Comparison of ENCODE assay signal across 1 cellular context in the genomic region with DNA sequence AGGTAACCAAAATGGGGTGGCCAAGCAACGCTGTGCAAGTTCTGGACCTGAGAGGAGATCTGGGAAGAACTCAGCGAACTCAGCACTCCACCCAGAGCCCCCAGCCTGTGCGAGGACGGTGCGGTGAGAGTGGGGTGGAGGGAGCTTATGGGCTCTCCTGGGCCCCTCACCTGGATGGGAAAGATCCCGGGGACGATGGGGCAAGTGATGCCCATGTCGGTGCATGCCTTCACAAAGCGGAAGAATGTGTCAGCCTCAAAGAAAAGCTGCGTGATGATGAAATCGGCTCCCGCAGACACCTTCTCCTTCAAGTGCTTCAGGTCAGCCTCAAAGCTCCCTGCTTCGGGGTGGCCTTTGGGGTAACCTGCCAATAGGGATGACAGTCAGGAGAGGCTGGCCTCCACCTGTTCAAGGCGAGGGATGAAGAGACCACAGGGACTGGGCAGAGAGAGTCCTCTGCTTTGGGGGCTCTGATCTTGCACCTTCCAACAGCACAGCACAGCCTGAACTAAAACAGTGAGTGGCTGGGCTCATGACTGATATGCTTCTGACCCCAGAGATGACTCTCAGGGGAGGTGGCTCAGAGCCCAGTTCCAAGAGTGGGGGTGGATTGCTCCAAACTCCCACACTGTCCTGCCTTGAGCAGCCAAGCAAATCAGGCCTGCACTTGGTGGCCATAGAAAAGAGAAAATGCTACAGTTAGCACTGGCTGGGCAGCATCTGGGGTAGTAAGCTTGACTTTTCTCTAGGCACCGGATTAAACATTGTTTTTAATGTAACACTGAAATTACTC.
TF ChIP-seq lines count a peak whose summit lies in the region.

No MANE protein-coding gene starts in this region.

TF ChIP-seq in HEK293, 187 proteins besides CTCF, POLR2A, EP300 and RAD21:
- TF ChIP-seq, protein P1, sequence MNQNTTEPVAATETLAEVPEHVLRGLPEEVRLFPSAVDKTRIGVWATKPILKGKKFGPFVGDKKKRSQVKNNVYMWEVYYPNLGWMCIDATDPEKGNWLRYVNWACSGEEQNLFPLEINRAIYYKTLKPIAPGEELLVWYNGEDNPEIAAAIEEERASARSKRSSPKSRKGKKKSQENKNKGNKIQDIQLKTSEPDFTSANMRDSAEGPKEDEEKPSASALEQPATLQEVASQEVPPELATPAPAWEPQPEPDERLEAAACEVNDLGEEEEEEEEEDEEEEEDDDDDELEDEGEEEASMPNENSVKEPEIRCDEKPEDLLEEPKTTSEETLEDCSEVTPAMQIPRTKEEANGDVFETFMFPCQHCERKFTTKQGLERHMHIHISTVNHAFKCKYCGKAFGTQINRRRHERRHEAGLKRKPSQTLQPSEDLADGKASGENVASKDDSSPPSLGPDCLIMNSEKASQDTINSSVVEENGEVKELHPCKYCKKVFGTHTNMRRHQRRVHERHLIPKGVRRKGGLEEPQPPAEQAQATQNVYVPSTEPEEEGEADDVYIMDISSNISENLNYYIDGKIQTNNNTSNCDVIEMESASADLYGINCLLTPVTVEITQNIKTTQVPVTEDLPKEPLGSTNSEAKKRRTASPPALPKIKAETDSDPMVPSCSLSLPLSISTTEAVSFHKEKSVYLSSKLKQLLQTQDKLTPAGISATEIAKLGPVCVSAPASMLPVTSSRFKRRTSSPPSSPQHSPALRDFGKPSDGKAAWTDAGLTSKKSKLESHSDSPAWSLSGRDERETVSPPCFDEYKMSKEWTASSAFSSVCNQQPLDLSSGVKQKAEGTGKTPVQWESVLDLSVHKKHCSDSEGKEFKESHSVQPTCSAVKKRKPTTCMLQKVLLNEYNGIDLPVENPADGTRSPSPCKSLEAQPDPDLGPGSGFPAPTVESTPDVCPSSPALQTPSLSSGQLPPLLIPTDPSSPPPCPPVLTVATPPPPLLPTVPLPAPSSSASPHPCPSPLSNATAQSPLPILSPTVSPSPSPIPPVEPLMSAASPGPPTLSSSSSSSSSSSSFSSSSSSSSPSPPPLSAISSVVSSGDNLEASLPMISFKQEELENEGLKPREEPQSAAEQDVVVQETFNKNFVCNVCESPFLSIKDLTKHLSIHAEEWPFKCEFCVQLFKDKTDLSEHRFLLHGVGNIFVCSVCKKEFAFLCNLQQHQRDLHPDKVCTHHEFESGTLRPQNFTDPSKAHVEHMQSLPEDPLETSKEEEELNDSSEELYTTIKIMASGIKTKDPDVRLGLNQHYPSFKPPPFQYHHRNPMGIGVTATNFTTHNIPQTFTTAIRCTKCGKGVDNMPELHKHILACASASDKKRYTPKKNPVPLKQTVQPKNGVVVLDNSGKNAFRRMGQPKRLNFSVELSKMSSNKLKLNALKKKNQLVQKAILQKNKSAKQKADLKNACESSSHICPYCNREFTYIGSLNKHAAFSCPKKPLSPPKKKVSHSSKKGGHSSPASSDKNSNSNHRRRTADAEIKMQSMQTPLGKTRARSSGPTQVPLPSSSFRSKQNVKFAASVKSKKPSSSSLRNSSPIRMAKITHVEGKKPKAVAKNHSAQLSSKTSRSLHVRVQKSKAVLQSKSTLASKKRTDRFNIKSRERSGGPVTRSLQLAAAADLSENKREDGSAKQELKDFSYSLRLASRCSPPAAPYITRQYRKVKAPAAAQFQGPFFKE (tag by site-specific recombination; IDR thresholded peaks at IDR 0.05; ENCODE audit: borderline replicate concordance), result no peak
- TF ChIP-seq GLIS1 (tag by site-specific recombination; IDR thresholded peaks at IDR 0.05), result no peak
- TF ChIP-seq ZNF530 (tag by site-specific recombination; IDR thresholded peaks at IDR 0.05; ENCODE audit: low read depth), result no peak
- no peak for TF ChIP-seq ZNF660 (tag by site-specific recombination; IDR thresholded peaks at IDR 0.05)
- peak; percentile 82 for TF ChIP-seq ZFHX2 (tag by site-specific recombination; conservative IDR thresholded peaks at IDR 0.05)
- TF ChIP-seq ZBTB8A (tag by site-specific recombination; IDR thresholded peaks at IDR 0.05), result no peak
- TF ChIP-seq ZBTB17 (tag by site-specific recombination; IDR thresholded peaks at IDR 0.05), result 0 out of 2 replicates have a peak, but pooled peaks have one; percentile 21
- peak; percentile 64 for TF ChIP-seq EGR2 (tag by site-specific recombination; IDR thresholded peaks at IDR 0.05; ENCODE audit: low read depth)
- TF ChIP-seq KLF10 (tag by site-specific recombination; IDR thresholded peaks at IDR 0.05), result no peak
